ENCODE assay signal across 8 cellular contexts in genomic region chr4:169010125-169011023, GRCh38. TPM values are rescaled to one million over a fixed set of nuclear protein-coding genes. Genes with fewer than 3 reads are reported as not detected.
A peak's percentile ranks its signal among the peaks of the same experiment; 100 is the strongest.
DNase-seq lines count a peak whose midpoint lies in the region; ATAC-seq, FAIRE-seq and TF ChIP-seq lines count a peak whose summit lies in the region.

Gene CBR4, minus strand, starts transcription at chr4:169010255. Its CDS starts 166 bp downstream, at chr4:169010089.

- DNase-seq in GM12892 (ENCODE audit: insufficient read length) (peak; percentile 62), NCI-H146 treated with DMSO at 0.1 percent for 48 hours (lab: John Stamatoyannopoulos, UW; ENCODE audit: unreplicated experiment) (peak; percentile 86), amygdala (lab: John Stamatoyannopoulos, UW) (peak; percentile 45 to 99 (median 97)), left ventricle myocardium inferior (peak; percentile 97), prostate gland (ENCODE audit: low spot score) (peak; percentile 98), urothelium cell line (ENCODE audit: low spot score) (peak; percentile 92)

- under 1% methylated on average over 54 of the region's 54 CpGs for WGBS in prostate gland

- intact Hi-C loops in left ventricle myocardium inferior (cut with micrococcal nuclease) = no loop called here
- intact Hi-C loops in prostate gland (cut with DNase I) = loop anchor here (5.0 to 10.0 kb wide), 2 partner anchors 262 to 316 kb away; partner anchors contain the start of gene SH3RF1

- peaks cover 9% of the 10 kb centered on the region for H3K36me3 ChIP-seq in left ventricle myocardium inferior
- no peaks in the 10 kb centered on the region for H3K36me3 ChIP-seq in prostate gland

- peak; percentile 96 for ATAC-seq in HG02870 (IDR thresholded peaks at IDR 0.05; ENCODE audit: unreplicated experiment)

- peaks cover 25% of the 10 kb centered on the region for H3K4me1 Mint-ChIP-seq in T-helper 1 cell treated with Interleukin-12 subunit alpha and Interleukin-12 subunit beta and Interleukin-4 antibody, amounts not matched to agents 30 μg/mL and 1 μg/mL, for 36 hours (ENCODE audit: low read depth)

- H3K27ac ChIP-seq in left ventricle myocardium inferior (replicated peaks) = peak within 1 kb of the TSS; percentile 95
- peak within 1 kb of the TSS; percentile 89 to 90 for H3K27ac ChIP-seq in prostate gland

- no peaks in the 10 kb centered on the region for H3K9me3 Mint-ChIP-seq in T-helper 1 cell treated with Interleukin-12 subunit alpha and Interleukin-12 subunit beta and Interleukin-4 antibody, amounts not matched to agents 30 μg/mL and 1 μg/mL, for 36 hours

- H3K27ac Mint-ChIP-seq in T-helper 1 cell treated with Interleukin-12 subunit alpha and Interleukin-12 subunit beta and Interleukin-4 antibody, amounts not matched to agents 30 μg/mL and 1 μg/mL, for 36 hours = peak within 1 kb of the TSS; percentile 96

- peaks cover 10% of the 10 kb centered on the region for H3K36me3 Mint-ChIP-seq in T-helper 1 cell treated with Interleukin-12 subunit alpha and Interleukin-12 subunit beta and Interleukin-4 antibody, amounts not matched to agents 30 μg/mL and 1 μg/mL, for 36 hours (ENCODE audit: low read depth)

- peaks cover 56% of the 10 kb centered on the region for H3K4me1 ChIP-seq in left ventricle myocardium inferior
- H3K4me1 ChIP-seq in prostate gland (replicated peaks) = no peaks in the 10 kb centered on the region

- TF ChIP-seq POLR2A in GM12892 (IDR thresholded peaks at IDR 0.05; ENCODE audit: low read depth, low read length) = peak; percentile 77; the same call in 1 of the 2 replicates
- TF ChIP-seq POLR2A in prostate gland (IDR thresholded peaks at IDR 0.05) = peak; percentile 72

- FAIRE-seq in GM12892 (lab: Jason Lieb, UNC) (peak; percentile 99), urothelium cell line (lab: Jason Lieb, UNC) (peak; percentile 5)

- TF ChIP-seq CTCF in left ventricle myocardium inferior (IDR thresholded peaks at IDR 0.05; ENCODE audit: borderline replicate concordance) = peak; percentile 57
- TF ChIP-seq CTCF in prostate gland (IDR thresholded peaks at IDR 0.05) = peak in 2 of 4 experiments; percentile 36 to 52

- H3K9me3 ChIP-seq in left ventricle myocardium inferior (replicated peaks) (no peaks in the 10 kb centered on the region), prostate gland (no peaks in the 10 kb centered on the region)

- no peaks in the 10 kb centered on the region for H3K27me3 Mint-ChIP-seq in T-helper 1 cell treated with Interleukin-12 subunit alpha and Interleukin-12 subunit beta and Interleukin-4 antibody, amounts not matched to agents 30 μg/mL and 1 μg/mL, for 36 hours (ENCODE audit: low read depth)

- H3K27me3 ChIP-seq in left ventricle myocardium inferior (ENCODE audit: low read depth) (no peaks in the 10 kb centered on the region), prostate gland (replicated peaks; ENCODE audit: insufficient read depth) (no peaks in the 10 kb centered on the region)

- peak within 1 kb of the TSS; percentile 88 for H3K4me3 Mint-ChIP-seq in T-helper 1 cell treated with Interleukin-12 subunit alpha and Interleukin-12 subunit beta and Interleukin-4 antibody, amounts not matched to agents 30 μg/mL and 1 μg/mL, for 36 hours

- H3K4me3 ChIP-seq in left ventricle myocardium inferior (peak within 1 kb of the TSS; percentile 81), prostate gland (peak within 1 kb of the TSS; percentile 60 to 64)

RNA-seq across cellular contexts. Expression of gene CBR4, which starts in this region (rescaled TPM):
- polyA plus RNA-seq in GM12892 (2012; ENCODE audit: missing spikeins) = 24.5 TPM
- total RNA-seq in left ventricle myocardium inferior = 25.9 TPM
- total RNA-seq in prostate gland = 10 to 100 TPM; 15.6 to 23.7 TPM

Comparison
In these comparisons a context has a peak if more than half of its experiments do, and no peak if none do; other contexts are left out.
1. Peak in every context shown above with its lines: DNase-seq, ATAC-seq, H3K4me3 ChIP-seq and H3K27ac ChIP-seq.